In genomic region chr13:99211421-99212035, GRCh38 we compare ENCODE assay signal across 18 cellular contexts. TPM values are rescaled to one million over a fixed set of nuclear protein-coding genes. Genes with fewer than 3 reads are reported as not detected.
"Had no signal": no experiment of that assay in that cellular context is flagged by ENCODE, and none has a peak within 500 bp of the region (broad histone marks: within the 10 kb centered on the region; RNA-seq: fewer than 3 reads in every experiment).

No MANE protein-coding gene starts in this region.

- H3K9me3 Mint-ChIP-seq: endodermal cell; mesothelial cell of epicardium; stimulated activated effector memory CD8-positive, alpha-beta T cell treated with anti-CD3 and anti-CD28 coated beads, Interleukin-12 subunit alpha, Interleukin-12 subunit beta, amount 100 ng/mL, for 72 hours had no signal

- H3K4me3 ChIP-seq: body of pancreas, smooth muscle cell, transverse colon had no signal

- H3K4me3 Mint-ChIP-seq: activated CD8-positive, alpha-beta memory T cell treated with anti-CD3 and anti-CD28 coated beads, Interleukin-2, amount 10 ng/mL, durations not matched to agents 7 days and 5 days; endodermal cell; mesothelial cell of epicardium; stimulated activated effector memory CD8-positive, alpha-beta T cell treated with anti-CD3 and anti-CD28 coated beads, Interleukin-12 subunit alpha, Interleukin-12 subunit beta, amount 100 ng/mL, for 72 hours had no signal

- H3K9me3 ChIP-seq: body of pancreas, transverse colon had no signal

- H3K27ac ChIP-seq: body of pancreas, transverse colon had no signal

- DNase-seq: activated CD4-positive, CD25-positive, alpha-beta regulatory T cell; activated CD8-positive, alpha-beta memory T cell treated with anti-CD3 and anti-CD28 coated beads, Interleukin-2, amount 10 ng/mL, durations not matched to agents 7 days and 5 days; body of pancreas; cerebellar nuclear complex; dermis blood vessel endothelial cell; erythroblast; hippocampal formation; right cardiac atrium; substantia nigra; T-helper 1 cell; transverse colon had no signal

- H3K36me3 ChIP-seq: transverse colon had no signal

- ATAC-seq: activated CD8-positive, alpha-beta memory T cell treated with anti-CD3 and anti-CD28 coated beads, Interleukin-2, amount 10 ng/mL, durations not matched to agents 7 days and 5 days; body of pancreas; right cardiac atrium; stimulated activated effector memory CD8-positive, alpha-beta T cell treated with anti-CD3 and anti-CD28 coated beads, Interleukin-12 subunit alpha, Interleukin-12 subunit beta, amount 100 ng/mL, for 72 hours had no signal

- H3K27ac Mint-ChIP-seq: activated CD8-positive, alpha-beta memory T cell treated with anti-CD3 and anti-CD28 coated beads, Interleukin-2, amount 10 ng/mL, durations not matched to agents 7 days and 5 days; endodermal cell; mesothelial cell of epicardium; stimulated activated effector memory CD8-positive, alpha-beta T cell treated with anti-CD3 and anti-CD28 coated beads, Interleukin-12 subunit alpha, Interleukin-12 subunit beta, amount 100 ng/mL, for 72 hours had no signal

- H3K27me3 ChIP-seq: body of pancreas, transverse colon had no signal

- H3K27me3 Mint-ChIP-seq: activated CD8-positive, alpha-beta memory T cell treated with anti-CD3 and anti-CD28 coated beads, Interleukin-2, amount 10 ng/mL, durations not matched to agents 7 days and 5 days had no signal

RNA-seq across cellular contexts. Expression of gene GPR18, which starts 46.7 kb away (rescaled TPM):
- total RNA-seq: body of pancreas, dermis blood vessel endothelial cell, endodermal cell, glomerular endothelial cell, lower leg skin, mesothelial cell of epicardium, myocyte, smooth muscle cell had no signal
